ENCODE assay signal across 8 cellular contexts in the genomic region with DNA sequence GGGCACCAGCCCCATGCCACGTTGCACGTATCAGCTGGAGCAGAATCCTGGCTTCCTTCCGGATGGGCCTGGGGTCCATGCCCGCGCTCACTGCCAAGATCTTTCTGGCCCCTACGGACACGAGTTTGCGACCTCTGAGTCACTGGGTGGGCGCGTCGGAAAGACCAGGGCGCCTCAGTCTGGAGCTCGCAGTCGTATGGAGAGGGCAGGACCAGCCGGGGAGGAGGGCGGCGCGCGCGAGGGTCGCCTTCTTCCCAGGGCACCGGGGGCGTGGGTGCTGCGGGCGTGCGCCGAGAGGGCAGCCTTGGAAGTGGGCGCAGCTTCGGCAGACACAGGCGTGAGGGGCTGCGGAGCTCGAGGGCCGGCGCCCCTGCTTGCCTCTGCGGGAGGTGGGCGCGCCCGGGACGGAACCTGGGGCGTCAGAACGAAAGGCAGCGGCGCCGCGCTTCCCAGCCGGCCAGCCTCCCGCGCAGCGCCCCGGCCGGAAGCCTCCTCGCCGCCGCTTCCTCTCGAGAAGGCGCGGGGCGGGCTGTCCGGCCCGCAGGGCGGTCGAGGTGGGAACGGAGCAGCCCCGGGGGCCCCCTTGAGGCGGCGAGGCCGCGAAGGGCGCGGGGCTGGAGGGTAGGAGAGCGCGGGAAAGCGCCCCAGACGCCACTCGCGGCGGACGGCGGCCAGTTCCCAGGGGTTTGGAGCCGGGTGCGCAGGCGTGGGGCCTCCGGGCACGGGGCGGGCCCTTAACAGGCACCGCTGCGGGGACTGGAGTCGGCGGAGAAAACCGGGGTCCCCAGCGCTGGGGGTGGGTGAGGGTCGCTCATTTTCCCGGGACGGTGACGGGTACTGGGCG. TPM values are rescaled to one million over a fixed set of nuclear protein-coding genes. Genes with fewer than 3 reads are reported as not detected.
A peak's percentile ranks its signal among the peaks of the same experiment; 100 is the strongest.
DNase-seq lines count a peak whose midpoint lies in the region; ATAC-seq and TF ChIP-seq lines count a peak whose summit lies in the region.

Gene ARL6IP4, plus strand, starts transcription at position 490 of the 844 bp plus-strand sequence. CDS start 459 bp downstream, outside the sequence.

- H3K27ac Mint-ChIP-seq in stimulated activated effector memory CD8-positive, alpha-beta T cell treated with anti-CD3 and anti-CD28 coated beads, Interleukin-12 subunit alpha, Interleukin-12 subunit beta, amount 100 ng/mL, for 72 hours: peak within 1 kb of the TSS; percentile 91

- no peaks in the 10 kb centered on the region for H3K27me3 ChIP-seq in NT2/D1 (ENCODE audit: insufficient read depth, insufficient read length)
- no peaks in the 10 kb centered on the region for H3K27me3 ChIP-seq in esophagus (ENCODE audit: control insufficient read depth in 1 of 2, insufficient read depth in 2 of 2, low read length in 2 of 2)
- H3K27me3 ChIP-seq in muscle layer of colon (ENCODE audit: control insufficient read depth in 1 of 2, insufficient read depth in 2 of 2, low read length in 2 of 2): no peaks in the 10 kb centered on the region

- H3K36me3 Mint-ChIP-seq in stimulated activated effector memory CD8-positive, alpha-beta T cell treated with anti-CD3 and anti-CD28 coated beads, Interleukin-12 subunit alpha, Interleukin-12 subunit beta, amount 100 ng/mL, for 72 hours: peaks cover 38% of the 10 kb centered on the region

- 0 to 1% methylated on average over 69 to 96 of the region's 96 CpGs for WGBS in esophagus, 2 donors

- H3K4me3 ChIP-seq in NT2/D1 (ENCODE audit: insufficient read length, low read depth) (peak within 1 kb of the TSS; percentile 94), esophagus (ENCODE audit: low read depth in 1 of 2, low read length in 2 of 2) (peak within 1 kb of the TSS; percentile 89 to 93), muscle layer of colon (ENCODE audit: low read depth in 1 of 2, low read length in 2 of 2) (peak within 1 kb of the TSS; percentile 87 to 96)

- peak; percentile 66 for ATAC-seq in HG03175 (IDR thresholded peaks at IDR 0.05; ENCODE audit: unreplicated experiment)
- ATAC-seq in stimulated activated effector memory CD8-positive, alpha-beta T cell treated with anti-CD3 and anti-CD28 coated beads, Interleukin-12 subunit alpha, Interleukin-12 subunit beta, amount 100 ng/mL, for 72 hours: peak; percentile 81

- H3K4me1 ChIP-seq in NT2/D1 (ENCODE audit: insufficient read depth, insufficient read length) (peaks cover 32% of the 10 kb centered on the region), esophagus (ENCODE audit: control insufficient read depth in 2 of 2, insufficient read depth in 2 of 2, low read length in 1 of 2) (peaks cover 25 to 48% of the 10 kb centered on the region in 2 donors), muscle layer of colon (ENCODE audit: insufficient read depth, low read length) (peaks cover 74% of the 10 kb centered on the region)

- H3K9ac ChIP-seq in NT2/D1 (ENCODE audit: insufficient read length, low read depth) (peak within 1 kb of the TSS; percentile 97), muscle layer of colon (ENCODE audit: low read length) (peak within 1 kb of the TSS; percentile 76)

- no peaks in the 10 kb centered on the region for H3K9me3 Mint-ChIP-seq in stimulated activated effector memory CD8-positive, alpha-beta T cell treated with anti-CD3 and anti-CD28 coated beads, Interleukin-12 subunit alpha, Interleukin-12 subunit beta, amount 100 ng/mL, for 72 hours

- peak; percentile 73 for TF ChIP-seq POLR2A in GM18526 (IDR thresholded peaks at IDR 0.05; ENCODE audit: extremely low read depth, insufficient read length)

- H3K4me1 Mint-ChIP-seq in stimulated activated effector memory CD8-positive, alpha-beta T cell treated with anti-CD3 and anti-CD28 coated beads, Interleukin-12 subunit alpha, Interleukin-12 subunit beta, amount 100 ng/mL, for 72 hours: peaks cover 54% of the 10 kb centered on the region

- peak within 1 kb of the TSS; percentile 86 for H3K4me3 Mint-ChIP-seq in stimulated activated effector memory CD8-positive, alpha-beta T cell treated with anti-CD3 and anti-CD28 coated beads, Interleukin-12 subunit alpha, Interleukin-12 subunit beta, amount 100 ng/mL, for 72 hours

- peak within 1 kb of the TSS; percentile 81 to 85 for H3K27ac ChIP-seq in esophagus (ENCODE audit: low read depth in 2 of 2, low read length in 1 of 2)
- peak within 1 kb of the TSS; percentile 88 for H3K27ac ChIP-seq in muscle layer of colon (ENCODE audit: low read depth, low read length)

- DNase-seq in AG08395 (ENCODE audit: low spot score) (peak; percentile 77), NT2/D1 (ENCODE audit: low read depth, low spot score) (peak; percentile 47)
- DNase-seq in activated T-cell treated with anti-CD3 and anti-CD28 coated beads, Interleukin-2, amount 50 U/mL, for 1 hour: peak; percentile 75
- peak; percentile 58 to 86 for DNase-seq in stimulated activated effector memory CD8-positive, alpha-beta T cell treated with anti-CD3 and anti-CD28 coated beads, Interleukin-12 subunit alpha, Interleukin-12 subunit beta, amount 100 ng/mL, for 72 hours (ENCODE audit: low spot score in 2 of 2)

- H3K9me3 ChIP-seq in NT2/D1 (ENCODE audit: insufficient read depth, low read length): no peaks in the 10 kb centered on the region
- H3K9me3 ChIP-seq in esophagus (ENCODE audit: control insufficient read depth in 2 of 2, insufficient read depth in 1 of 2, low read depth in 1 of 2, low read length in 1 of 2): no peaks in the 10 kb centered on the region
- no peaks in the 10 kb centered on the region for H3K9me3 ChIP-seq in muscle layer of colon (ENCODE audit: low read length)

- peaks cover 68% of the 10 kb centered on the region for H3K36me3 ChIP-seq in NT2/D1 (ENCODE audit: insufficient read depth, insufficient read length, low read length)
- peaks cover 0 to 26% of the 10 kb centered on the region in 2 donors for H3K36me3 ChIP-seq in esophagus (ENCODE audit: control insufficient read depth in 2 of 2, insufficient read depth in 2 of 2, low read length in 1 of 2)
- peaks cover 15% of the 10 kb centered on the region for H3K36me3 ChIP-seq in muscle layer of colon (ENCODE audit: insufficient read depth, low read length)

RNA-seq across cellular contexts. Expression of gene ARL6IP4, which starts in this region (rescaled TPM):
- 100 to 1,000 TPM; 161 to 184 TPM for polyA plus RNA-seq in esophagus

Comparison
In these comparisons a context has a peak if more than half of its experiments do, and no peak if none do; other contexts are left out.
1. Peak in every context shown above with its lines: DNase-seq, ATAC-seq, H3K4me3 ChIP-seq and H3K27ac ChIP-seq.